13 cellular contexts compared by ENCODE assay signal in the genomic region with DNA sequence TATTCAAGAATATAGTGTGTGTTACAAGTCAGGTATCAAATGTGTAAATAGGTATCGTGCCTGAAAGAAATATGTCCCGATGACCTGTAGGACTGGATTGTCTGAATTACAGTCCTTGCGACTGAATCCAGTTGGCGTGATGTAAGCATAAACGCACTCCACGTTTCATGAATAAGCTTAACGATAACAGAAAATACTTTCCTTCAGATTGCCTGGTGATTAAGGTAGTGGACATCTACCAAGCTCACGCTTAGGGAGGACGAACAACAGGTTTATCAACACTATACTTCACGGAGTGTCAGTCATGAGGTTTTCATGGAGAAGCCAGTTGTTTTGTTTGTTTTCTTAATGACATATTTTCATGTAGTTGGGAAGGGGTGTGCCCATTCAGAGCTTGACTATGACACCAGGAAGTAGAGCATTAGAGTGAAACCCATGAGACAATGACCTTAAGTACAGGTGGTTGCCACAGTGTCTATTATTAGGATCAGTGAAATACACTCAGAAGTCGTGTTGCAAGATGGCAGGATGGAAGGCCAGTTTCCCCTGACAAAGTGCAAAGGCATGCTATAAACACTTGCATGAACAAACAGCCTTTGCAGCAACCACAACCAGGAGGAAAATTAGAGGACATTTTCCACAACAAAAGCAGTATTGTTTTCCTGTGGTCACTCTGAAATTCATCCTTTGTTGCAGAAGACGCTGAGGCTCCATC.
DNase-seq lines count a peak whose midpoint lies in the region; ATAC-seq, FAIRE-seq and TF ChIP-seq lines count a peak whose summit lies in the region.
"Had no signal": no experiment of that assay in that cellular context is flagged by ENCODE, and none has a peak within 500 bp of the region (broad histone marks: within the 10 kb centered on the region; RNA-seq: fewer than 3 reads in every experiment).

No MANE protein-coding gene starts in this region.

- POLR2A ChIA-PET in H1 (lab: Charles Lee; ENCODE audit: partially characterized antibody), result no interaction called here

- H3K56ac ChIP-seq in H1 (replicated peaks; ENCODE audit: insufficient read length, low read depth, low read length), result no peak overlapping the region

- H3K27ac ChIP-seq in H1 (ENCODE audit: low read depth, low read length) (no peak overlapping the region), skin epidermis (peak overlapping the region in 11 of 21 experiments; percentile 3 to 71 (median 44))
- H3K27ac ChIP-seq: brain microvascular endothelial cell, spleen, VCaP had no signal

- H3K79me1 ChIP-seq in H1 (ENCODE audit: low read depth, low read length), result no peaks in the 10 kb centered on the region

- no peak overlapping the region for H3K4ac ChIP-seq in H1 (replicated peaks; ENCODE audit: insufficient read length, low read depth, low read length)

- H3K79me2 ChIP-seq in H1 (ENCODE audit: control insufficient read depth in 1 of 2, insufficient read depth in 2 of 2, low read length in 2 of 2), result no peaks in the 10 kb centered on the region

- no peak for TF ChIP-seq RAD21 in H1 (IDR thresholded peaks at IDR 0.05 in 1 of 2, conservative IDR thresholded peaks at IDR 0.05 in 1 of 2; ENCODE audit: low read depth in 2 of 2, low read length in 2 of 2)

- no peak overlapping the region for H3K9ac ChIP-seq in H1 (replicated peaks in 1 of 4; ENCODE audit: extremely low read depth in 1 of 4, low read depth in 3 of 4, low read length in 3 of 4)

- H4K5ac ChIP-seq in H1 (ENCODE audit: insufficient read length, low read depth, low read length), result no peak overlapping the region

- H3K36me3 ChIP-seq in H1 (ENCODE audit: control insufficient read depth in 2 of 4, insufficient read depth in 4 of 4, low read length in 3 of 4), result no peaks in the 10 kb centered on the region
- H3K36me3 ChIP-seq: brain microvascular endothelial cell, spleen had no signal

- H3K9me3 ChIP-seq in H1 (ENCODE audit: insufficient read depth in 2 of 2, low read depth in 1 of 2, low read length in 1 of 2), result peaks cover 0 to 7% of the 10 kb centered on the region in 2 experiments; a peak in 3 of 4 replicates
- H3K9me3 ChIP-seq: Caco-2 had no signal

- DNase-seq in H1 (ENCODE audit: low read depth in 1 of 2, low spot score in 2 of 2) (no peak), iPS-NIHi11 (ENCODE audit: low spot score) (no peak)
- no peak for DNase-seq in stimulated activated CD4-positive, alpha-beta T cell treated with anti-CD3 and anti-CD28 coated beads, Interleukin-1b, Interleukin-23, amount 100 ng/mL, for 48 hours
- DNase-seq: brain microvascular endothelial cell, Caco-2, spleen had no signal

- H2AK5ac ChIP-seq in H1 (ENCODE audit: low read depth, low read length), result no peak overlapping the region

- H3K4me3 ChIP-seq in H1 (ENCODE audit: extremely low read depth in 1 of 4, insufficient read depth in 2 of 4, low read depth in 3 of 4, low read length in 4 of 4) (no peak overlapping the region), skin epidermis (no peak overlapping the region)
- H3K4me3 ChIP-seq: spleen had no signal

- H4K91ac ChIP-seq in H1 (replicated peaks; ENCODE audit: insufficient read length, low read length), result no peak overlapping the region

- FAIRE-seq in H1 (lab: Jason Lieb, UNC), result no peak
- FAIRE-seq: endothelial cell of umbilical vein, GM12891 had no signal

- no peaks in the 10 kb centered on the region for H3K27me3 ChIP-seq in H1 (replicated peaks in 1 of 4; ENCODE audit: control insufficient read depth in 3 of 4, extremely low read depth in 1 of 4, insufficient read depth in 3 of 4, low read length in 3 of 4)
- H3K27me3 ChIP-seq: brain microvascular endothelial cell, spleen had no signal

- no peak for TF ChIP-seq EP300 in H1 (IDR thresholded peaks at IDR 0.05; ENCODE audit: borderline replicate concordance in 1 of 2, low read depth in 2 of 2, low read length in 2 of 2)

- no peak overlapping the region for H3K23ac ChIP-seq in H1 (ENCODE audit: insufficient read length)

- no peak overlapping the region for H2BK15ac ChIP-seq in H1 (ENCODE audit: low read length)

- no peak overlapping the region for H3K14ac ChIP-seq in H1 (ENCODE audit: insufficient read length)

- H3K18ac ChIP-seq in H1 (ENCODE audit: extremely low read depth, low read length), result no peak overlapping the region

- TF ChIP-seq CTCF in H1 (IDR thresholded peaks at IDR 0.05; ENCODE audit: control extremely low read depth in 1 of 3, insufficient read depth in 1 of 3, low read depth in 1 of 3, low read length in 3 of 3), result no peak

- no peak overlapping the region for H3K4me2 ChIP-seq in H1 (ENCODE audit: insufficient read depth in 1 of 2, low read depth in 2 of 2, low read length in 2 of 2)

- H2BK20ac ChIP-seq in H1 (ENCODE audit: low read length), result no peak overlapping the region

- TF ChIP-seq POLR2A in H1 (IDR thresholded peaks at IDR 0.05; ENCODE audit: control extremely low read depth in 1 of 2, low read depth in 2 of 2, low read length in 2 of 2), result no peak

- H2AFZ ChIP-seq in H1 (ENCODE audit: low read length), result peak overlapping the region; percentile 52; the same call in 1 of the 2 replicates

- H2BK120ac ChIP-seq in H1 (replicated peaks; ENCODE audit: low read depth, low read length), result no peak overlapping the region

- H3K4me1 ChIP-seq in H1 (replicated peaks in 1 of 4; ENCODE audit: control insufficient read depth in 3 of 4, insufficient read depth in 4 of 4, low read length in 3 of 4), result no peaks in the 10 kb centered on the region
- H3K4me1 ChIP-seq: Caco-2 had no signal

- no peaks in the 10 kb centered on the region for H3K23me2 ChIP-seq in H1 (ENCODE audit: low read depth, low read length)

- H2BK12ac ChIP-seq in H1 (ENCODE audit: low read depth, low read length), result no peak overlapping the region

- H4K20me1 ChIP-seq in H1 (replicated peaks in 1 of 2; ENCODE audit: control insufficient read depth in 1 of 2, insufficient read depth in 2 of 2, low read length in 2 of 2), result no peaks in the 10 kb centered on the region

- H4K8ac ChIP-seq in H1 (ENCODE audit: extremely low read depth, insufficient read depth, low read length), result no peak overlapping the region

- ATAC-seq in GM18907 (IDR thresholded peaks at IDR 0.05; ENCODE audit: unreplicated experiment) (peak; percentile 75), HG03520 (IDR thresholded peaks at IDR 0.05; ENCODE audit: unreplicated experiment) (peak; percentile 67), GM21619 (IDR thresholded peaks at IDR 0.05; ENCODE audit: unreplicated experiment) (no peak)

- CTCF ChIA-PET in H1 (lab: Charles Lee; ENCODE audit: partially characterized antibody), result no interaction called here

- WGBS in H1 (ENCODE audit: extremely low coverage in 1 of 2, insufficient coverage in 1 of 2, insufficient read length in 1 of 2, insufficient replicate concordance in 2 of 2, low coverage in 1 of 2, low lambda C conversion rate in 2 of 2, missing lambda C conversion rate in 1 of 2), 2 experiments, result 91% methylated on average over 12 of the region's 12 CpGs; no CpG with 5 or more reads in 1 of the 2 experiments

- H2BK5ac ChIP-seq in H1 (ENCODE audit: low read depth, low read length), result no peak overlapping the region

TF ChIP-seq in H1, 55 proteins besides CTCF, POLR2A, EP300 and RAD21:
- no peak for TF ChIP-seq TCF12 (IDR thresholded peaks at IDR 0.05; ENCODE audit: low read depth, low read length)
- TF ChIP-seq SP1 (IDR thresholded peaks at IDR 0.05; ENCODE audit: low read depth, low read length), result no peak
- no peak for TF ChIP-seq RFX5 (IDR thresholded peaks at IDR 0.05; ENCODE audit: borderline replicate concordance, low read depth, low read length)
- no peak for TF ChIP-seq CBX8 (IDR thresholded peaks at IDR 0.05; ENCODE audit: borderline replicate concordance, low read depth, low read length)
- no peak for TF ChIP-seq KDM1A (IDR thresholded peaks at IDR 0.05; ENCODE audit: borderline replicate concordance, low read length)
- no peak for TF ChIP-seq USF2 (IDR thresholded peaks at IDR 0.05; ENCODE audit: low read length)
- no peak for TF ChIP-seq CHD2 (IDR thresholded peaks at IDR 0.05; ENCODE audit: low read length)
- TF ChIP-seq BCL11A (IDR thresholded peaks at IDR 0.05; ENCODE audit: low read depth in 2 of 2, low read length in 2 of 2), result no peak
- no peak for TF ChIP-seq GTF2F1 (IDR thresholded peaks at IDR 0.05; ENCODE audit: borderline replicate concordance, low read depth, low read length)
- no peak for TF ChIP-seq E2F6 (IDR thresholded peaks at IDR 0.05)
- no peak for TF ChIP-seq SP4 (IDR thresholded peaks at IDR 0.05; ENCODE audit: low read length)
- TF ChIP-seq BACH1 (IDR thresholded peaks at IDR 0.05; ENCODE audit: low read length), result no peak
- no peak for TF ChIP-seq HDAC2 (IDR thresholded peaks at IDR 0.05; ENCODE audit: borderline replicate concordance in 1 of 2, low read depth in 2 of 2, low read length in 2 of 2)
- TF ChIP-seq PHF8 (conservative IDR thresholded peaks at IDR 0.05; ENCODE audit: low read depth, low read length), result no peak
